Comparison of ENCODE assay signal across 8 cellular contexts in the genomic region with DNA sequence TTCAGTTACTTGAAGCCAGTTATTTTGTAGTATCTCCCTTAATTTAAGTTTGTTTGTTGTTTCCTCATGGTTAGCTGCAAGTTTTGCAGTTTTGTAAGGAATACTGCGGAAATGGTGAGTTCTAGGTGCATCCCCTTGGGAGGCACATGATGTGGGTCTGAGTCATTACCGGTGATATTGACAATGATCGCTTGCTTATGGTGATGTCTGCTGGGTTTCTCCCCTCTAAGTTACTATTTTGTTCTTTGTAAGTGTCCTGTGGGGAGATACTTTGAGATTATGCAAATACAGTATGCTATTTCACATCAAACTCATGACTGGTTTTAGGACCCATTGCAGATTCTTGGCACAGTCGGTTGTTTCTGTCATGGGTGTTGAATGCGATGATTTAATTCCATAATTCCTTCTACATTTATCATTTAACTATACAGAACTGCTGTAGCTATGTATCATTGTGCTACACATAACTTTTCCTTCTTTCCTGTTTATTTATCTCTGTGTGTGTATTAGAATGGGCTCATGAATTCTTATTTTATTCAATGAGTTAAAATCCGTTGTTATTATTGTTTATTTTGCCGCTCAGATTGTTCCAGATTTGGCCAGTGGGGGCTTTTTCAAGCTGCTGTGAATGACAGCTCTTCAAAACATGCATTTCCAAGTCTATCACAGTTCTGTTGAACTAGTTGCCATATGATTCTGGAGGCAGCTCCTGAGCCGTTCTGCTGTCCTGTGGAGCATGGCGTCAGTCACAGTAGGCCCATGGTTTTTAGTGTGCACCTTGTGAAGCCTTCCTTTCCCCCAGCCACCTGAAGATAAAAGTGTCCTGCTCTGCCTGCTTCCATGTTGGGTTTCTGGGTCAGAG. TPM values are rescaled to one million over a fixed set of nuclear protein-coding genes. Genes with fewer than 3 reads are reported as not detected.
A peak's percentile ranks its signal among the peaks of the same experiment; 100 is the strongest.
DNase-seq lines count a peak whose midpoint lies in the region; ATAC-seq, FAIRE-seq and TF ChIP-seq lines count a peak whose summit lies in the region.

No MANE protein-coding gene starts in this region.

- H3K4me1 ChIP-seq in osteoblast (ENCODE audit: insufficient read depth, low read length) (peaks cover 41% of the 10 kb centered on the region), small intestine (ENCODE audit: control insufficient read depth in 2 of 2, insufficient read depth in 1 of 2, low read depth in 1 of 2, low read length in 1 of 2) (peaks cover 2 to 12% of the 10 kb centered on the region in 2 donors)

- H3K27ac ChIP-seq in brain microvascular endothelial cell (peak overlapping the region; percentile 91), osteoblast (ENCODE audit: low read depth, low read length) (peak overlapping the region; percentile 75), small intestine (ENCODE audit: low read depth in 1 of 2, low read length in 1 of 2) (no peak overlapping the region)

- peaks cover 67% of the 10 kb centered on the region for H3K79me2 ChIP-seq in osteoblast (ENCODE audit: insufficient read depth, low read length)

- TF ChIP-seq CTCF in GM10266 (IDR thresholded peaks at IDR 0.05; ENCODE audit: control insufficient read depth, insufficient read depth, low read depth, missing control alignments), result no peak
- peak; percentile 28 for TF ChIP-seq CTCF in brain microvascular endothelial cell (IDR thresholded peaks at IDR 0.05; ENCODE audit: low read depth, low read length, missing control alignments)
- no peak for TF ChIP-seq CTCF in osteoblast (IDR thresholded peaks at IDR 0.05; ENCODE audit: extremely low read depth, low read depth, low read length)

- H3K4me3 ChIP-seq in brain microvascular endothelial cell (ENCODE audit: low read depth, low read length) (no peak overlapping the region), osteoblast (ENCODE audit: insufficient read depth, low read length) (no peak overlapping the region), small intestine (ENCODE audit: low read depth in 1 of 2, low read length in 2 of 2) (no peak overlapping the region)

- in situ Hi-C loops in brain microvascular endothelial cell (cut with HindIII; ENCODE audit: low pct_ligation_motif_present, low sequenced_read_pairs), result no loop called here

- H3K27me3 ChIP-seq in brain microvascular endothelial cell (replicated peaks) (no peaks in the 10 kb centered on the region), osteoblast (ENCODE audit: insufficient read depth, low read length) (no peaks in the 10 kb centered on the region), small intestine (ENCODE audit: control insufficient read depth in 2 of 2, insufficient read depth in 2 of 2, low read length in 2 of 2) (no peaks in the 10 kb centered on the region)

- DNase-seq in GM10266 (ENCODE audit: extremely low spot score) (peak; percentile 69), brain microvascular endothelial cell (peak; percentile 79), osteoblast (ENCODE audit: insufficient read length, low spot score, missing footprints) (peak; percentile 92), activated gamma-delta T cell (lab: John Stamatoyannopoulos, UW) (no peak), Kasumi-1 (lab: John Stamatoyannopoulos, UW) (no peak), small intestine (no peak)

- no peak overlapping the region for H2AFZ ChIP-seq in osteoblast (ENCODE audit: low read length)

- peaks cover 4% of the 10 kb centered on the region for H4K20me1 ChIP-seq in osteoblast (ENCODE audit: insufficient read depth, low read length)

- 59 to 79% (median 65%) methylated on average over 9 of the region's 9 CpGs for WGBS in small intestine, 3 donors

- peak; percentile 89 for ATAC-seq in GM21381 (IDR thresholded peaks at IDR 0.05; ENCODE audit: unreplicated experiment)
- peak; percentile 96 for ATAC-seq in HG03565 (IDR thresholded peaks at IDR 0.05; ENCODE audit: unreplicated experiment)

- H3K4me2 ChIP-seq in osteoblast (ENCODE audit: insufficient read depth, low read length), result peak overlapping the region; percentile 37

- H3K9me3 ChIP-seq in osteoblast (ENCODE audit: low read depth, low read length) (peaks cover 2% of the 10 kb centered on the region), small intestine (ENCODE audit: control insufficient read depth, low read depth) (no peaks in the 10 kb centered on the region)

- H3K36me3 ChIP-seq in brain microvascular endothelial cell (replicated peaks), result peaks cover 35% of the 10 kb centered on the region
- H3K36me3 ChIP-seq in osteoblast (ENCODE audit: insufficient read depth, low read length), result peaks cover 4% of the 10 kb centered on the region
- H3K36me3 ChIP-seq in small intestine (ENCODE audit: control insufficient read depth in 2 of 2, insufficient read depth in 2 of 2, low read length in 2 of 2), result peaks cover 0 to 4% of the 10 kb centered on the region in 2 donors

- no peak for FAIRE-seq in small intestine (lab: Jason Lieb, UNC)

RNA-seq across cellular contexts. Expression of a gene that starts 18.4 kb away (rescaled TPM):
- total RNA-seq in osteoblast, result 19.2 and 23.9 TPM in 2 replicates
- 10 to 100 TPM in 1 of 3 donors, 1 to 10 TPM in 2; 7.4 to 56.5 (median 8.4) TPM for polyA plus RNA-seq in small intestine

Comparison
In these comparisons a context has a peak if more than half of its experiments do, and no peak if none do; other contexts are left out.
1. DNase-seq: peak in GM10266 (single experiment), brain microvascular endothelial cell (single experiment) and osteoblast (single experiment); none in activated gamma-delta T cell (single experiment), Kasumi-1 (0 of 2) and small intestine (single experiment).
2. H3K27ac ChIP-seq: peak in brain microvascular endothelial cell (single experiment) and osteoblast (single experiment); none in small intestine (0 of 2).